21 cellular contexts compared by ENCODE assay signal in genomic region chr2:33452545-33452944, GRCh38. TPM values are rescaled to one million over a fixed set of nuclear protein-coding genes. Genes with fewer than 3 reads are reported as not detected.
DNase-seq lines count a peak whose midpoint lies in the region; ATAC-seq, FAIRE-seq and TF ChIP-seq lines count a peak whose summit lies in the region.
"Had no signal": no experiment of that assay in that cellular context is flagged by ENCODE, and none has a peak within 500 bp of the region (broad histone marks: within the 10 kb centered on the region; RNA-seq: fewer than 3 reads in every experiment).

No MANE protein-coding gene starts in this region.

- TF ChIP-seq POLR2A in IMR-90 (IDR thresholded peaks at IDR 0.05; ENCODE audit: low read depth, low read length) (no peak), HepG2 (IDR thresholded peaks at IDR 0.05; ENCODE audit: insufficient read depth in 1 of 2, low read depth in 2 of 2, low read length in 2 of 2) (no peak)

- no peak overlapping the region for H3K56ac ChIP-seq in IMR-90 (ENCODE audit: extremely low read depth, insufficient read depth, low read length)

- H4K20me1 ChIP-seq in IMR-90 (ENCODE audit: insufficient read depth, low read length): no peaks in the 10 kb centered on the region
- H4K20me1 ChIP-seq in HepG2 (ENCODE audit: insufficient read depth, low read length): no peaks in the 10 kb centered on the region
- H4K20me1 ChIP-seq: BLaER1 treated with 17β-estradiol and CSF1 and Interleukin-3, amounts not matched to agents 10 nM and 100 nM had no signal

- FAIRE-seq in HepG2 (lab: Jason Lieb, UNC): no peak
- FAIRE-seq: A549, D721Med, G401.6, GM12891 had no signal

- dilution Hi-C loops in IMR-90 (cut with HindIII; ENCODE audit: low sequenced_read_pairs, unreplicated experiment): no loop called here

- no peak overlapping the region for H4K5ac ChIP-seq in IMR-90 (ENCODE audit: low read depth, low read length)

- in situ Hi-C loops in IMR-90 (cut with MboI; ENCODE audit: low sequenced_read_pairs): no loop called here
- in situ Hi-C loops in HepG2 (cut with HindIII; ENCODE audit: extremely low pct_ligation_motif_present, low pct_unique_long_range_greater_than_20kb): no loop called here

- H3K4me3 ChIP-seq in IMR-90 (ENCODE audit: insufficient read depth, low read depth, low read length) (no peak overlapping the region), HepG2 (replicated peaks in 1 of 3; ENCODE audit: insufficient read depth in 1 of 3, low read depth in 2 of 3, low read length in 3 of 3) (no peak overlapping the region)
- H3K4me3 ChIP-seq: A549; BLaER1 treated with 17β-estradiol and CSF1 and Interleukin-3, amounts not matched to agents 10 nM and 100 nM had no signal

- no peaks in the 10 kb centered on the region for H3K79me2 ChIP-seq in HepG2 (ENCODE audit: insufficient read depth, low read length)

- no peaks in the 10 kb centered on the region for H3K27me3 ChIP-seq in IMR-90 (ENCODE audit: control insufficient read depth, insufficient read depth, low read length)
- H3K27me3 ChIP-seq in HepG2 (ENCODE audit: control insufficient read depth in 1 of 2, insufficient read depth in 2 of 2, low read length in 2 of 2): no peaks in the 10 kb centered on the region
- H3K27me3 ChIP-seq: BLaER1 treated with 17β-estradiol and CSF1 and Interleukin-3, amounts not matched to agents 10 nM and 100 nM had no signal

- TF ChIP-seq RAD21 in IMR-90 (IDR thresholded peaks at IDR 0.05; ENCODE audit: low read length) (no peak), HepG2 (CRISPR knock-in tag; IDR thresholded peaks at IDR 0.05) (no peak)

- no peak for TF ChIP-seq CTCF in IMR-90 (conservative IDR thresholded peaks at IDR 0.05; ENCODE audit: low read depth, low read length)
- TF ChIP-seq CTCF in endothelial cell (IDR thresholded peaks at IDR 0.05; ENCODE audit: unreplicated experiment): no peak
- TF ChIP-seq CTCF in HepG2 (CRISPR knock-in tag; IDR thresholded peaks at IDR 0.05): no peak

- H3K9me3 ChIP-seq in IMR-90 (ENCODE audit: control insufficient read depth, insufficient read depth, low read length) (peaks cover 7% of the 10 kb centered on the region), HepG2 (ENCODE audit: low read length) (peaks cover 20% of the 10 kb centered on the region; the same call in 1 of the 2 replicates)

- no peak overlapping the region for H2AK5ac ChIP-seq in IMR-90 (ENCODE audit: low read depth, low read length)

- H3K36me3 ChIP-seq in IMR-90 (ENCODE audit: control insufficient read depth, insufficient read depth, low read length) (no peaks in the 10 kb centered on the region), HepG2 (replicated peaks in 1 of 2; ENCODE audit: control insufficient read depth in 1 of 2, insufficient read depth in 2 of 2, low read length in 2 of 2) (no peaks in the 10 kb centered on the region)
- H3K36me3 ChIP-seq: BLaER1 treated with 17β-estradiol and CSF1 and Interleukin-3, amounts not matched to agents 10 nM and 100 nM had no signal

- H3K27ac ChIP-seq in IMR-90 (ENCODE audit: insufficient read depth, low read length) (no peak overlapping the region), HepG2 (ENCODE audit: extremely low read length, insufficient read depth, low read length) (no peak overlapping the region)
- H3K27ac ChIP-seq: 22Rv1; A549; BLaER1 treated with 17β-estradiol and CSF1 and Interleukin-3, amounts not matched to agents 10 nM and 100 nM; C4-2B had no signal

- no peaks in the 10 kb centered on the region for H3K79me1 ChIP-seq in IMR-90 (ENCODE audit: low read depth in 1 of 2, low read length in 2 of 2)

- H3K9me3 Mint-ChIP-seq in endothelial cell (ENCODE audit: unreplicated experiment): no peaks in the 10 kb centered on the region

- peak overlapping the region; percentile 77 for H3K4me3 Mint-ChIP-seq in endothelial cell (ENCODE audit: unreplicated experiment)
- H3K4me3 Mint-ChIP-seq: B cell; CD4-positive, alpha-beta T cell; CD8-positive, alpha-beta T cell had no signal

- no peak overlapping the region for H2BK20ac ChIP-seq in IMR-90 (ENCODE audit: low read depth, low read length)

- H3K9ac ChIP-seq in IMR-90 (ENCODE audit: low read depth, low read length) (no peak overlapping the region), HepG2 (ENCODE audit: insufficient read depth, low read depth, low read length) (no peak overlapping the region)
- H3K9ac ChIP-seq: BLaER1 treated with 17β-estradiol and CSF1 and Interleukin-3, amounts not matched to agents 10 nM and 100 nM had no signal

- H3K4ac ChIP-seq in IMR-90 (ENCODE audit: low read depth, low read length): no peak overlapping the region; the same call in 1 of the 2 replicates

- no TSS peak for BruUV-seq in IMR-90 (replicated peaks; lab: Mats Ljungman, UMichigan)
- no TSS peak for BruUV-seq in HepG2 (replicated peaks; lab: Mats Ljungman, UMichigan)

- H3K36me3 Mint-ChIP-seq in endothelial cell (ENCODE audit: low read depth, unreplicated experiment): peaks cover 63% of the 10 kb centered on the region
- H3K36me3 Mint-ChIP-seq: CD8-positive, alpha-beta T cell had no signal

- H2AFZ ChIP-seq in IMR-90 (replicated peaks; ENCODE audit: low read length, poor library complexity) (peak overlapping the region; percentile 38), HepG2 (ENCODE audit: low read length) (no peak overlapping the region)

- CTCF ChIA-PET in IMR-90 (lab: Yijun Ruan, JAX) (no interaction called here), HepG2 (lab: Yijun Ruan, JAX; ENCODE audit: low intra/inter-chr PET ratio, low total read pairs) (no interaction called here)

- H3K23ac ChIP-seq in IMR-90 (ENCODE audit: low read depth, low read length): no peak overlapping the region; the same call in 1 of the 2 replicates

- H2BK120ac ChIP-seq in IMR-90 (ENCODE audit: low read depth, low read length): no peak overlapping the region

- peak overlapping the region; percentile 7 for H2AK9ac ChIP-seq in IMR-90 (replicated peaks; ENCODE audit: low read depth, low read length, poor library complexity)

- ATAC-seq in IMR-90 (ENCODE audit: low read depth) (no peak), HepG2 (peak; percentile 35; the same call in 1 of the 3 replicates), GM18873 (IDR thresholded peaks at IDR 0.05; ENCODE audit: low FRiP score, unreplicated experiment) (no peak)
- ATAC-seq: A549; CD8-positive, alpha-beta T cell had no signal

- H3K27me3 Mint-ChIP-seq in endothelial cell (ENCODE audit: unreplicated experiment): no peaks in the 10 kb centered on the region
- H3K27me3 Mint-ChIP-seq: B cell had no signal

- H3K4me1 ChIP-seq in IMR-90 (ENCODE audit: control insufficient read depth, insufficient read depth, low read length): no peaks in the 10 kb centered on the region
- no peaks in the 10 kb centered on the region for H3K4me1 ChIP-seq in HepG2 (ENCODE audit: insufficient read depth, low read length)
- H3K4me1 ChIP-seq: Caco-2 had no signal

- H3K9me1 ChIP-seq in IMR-90 (ENCODE audit: insufficient read depth, low read length): no peaks in the 10 kb centered on the region

- H4K91ac ChIP-seq in IMR-90 (ENCODE audit: insufficient read depth, low read depth, low read length): no peak overlapping the region

- DNase-seq in IMR-90 (no peak), endothelial cell (ENCODE audit: low spot score) (no peak), HepG2 (ENCODE audit: low spot score) (no peak), GOT3 (lab: John Stamatoyannopoulos, UW) (no peak)
- no peak for DNase-seq in stimulated activated CD4-positive, alpha-beta T cell treated with anti-CD3 and anti-CD28 coated beads, Interleukin-2, amount 100 ng/mL, for 48 hours
- DNase-seq: AML-193; Caco-2; Calu3; CD4-positive, alpha-beta T cell; CD8-positive, alpha-beta T cell; DMS79 treated with DMSO at 0.1 percent for 48 hours; GF-D8 had no signal

- no peak overlapping the region for H2BK5ac ChIP-seq in IMR-90 (ENCODE audit: low read depth, low read length, poor library complexity, severe bottlenecking)

- no peak overlapping the region for H4K8ac ChIP-seq in IMR-90 (ENCODE audit: low read depth in 2 of 2, low read length in 2 of 2)

- peaks cover 31% of the 10 kb centered on the region for H3K4me1 Mint-ChIP-seq in endothelial cell (ENCODE audit: unreplicated experiment)

- no peak overlapping the region for H3K4me2 ChIP-seq in IMR-90 (ENCODE audit: low read depth, low read length)
- no peak overlapping the region for H3K4me2 ChIP-seq in HepG2 (ENCODE audit: low read depth, low read length)
- H3K4me2 ChIP-seq: A549; BLaER1 treated with 17β-estradiol and CSF1 and Interleukin-3, amounts not matched to agents 10 nM and 100 nM had no signal

- peak overlapping the region; percentile 34 for H3K14ac ChIP-seq in IMR-90 (replicated peaks; ENCODE audit: low read depth, low read length)

- H2BK15ac ChIP-seq in IMR-90 (ENCODE audit: low read depth, low read length): peak overlapping the region; percentile 39; the same call in 1 of the 3 replicates

- POLR2A ChIA-PET in IMR-90 (lab: Charles Lee; ENCODE audit: unreplicated experiment): no interaction called here
- POLR2A ChIA-PET in HepG2 (lab: Yijun Ruan, JAX): no interaction called here

- no peak overlapping the region for H3K27ac Mint-ChIP-seq in endothelial cell (ENCODE audit: unreplicated experiment)
- H3K27ac Mint-ChIP-seq: B cell; CD4-positive, alpha-beta T cell; CD8-positive, alpha-beta T cell had no signal

- no peak overlapping the region for H3K18ac ChIP-seq in IMR-90 (ENCODE audit: low read depth, low read length)

- TF ChIP-seq EP300 in HepG2 (IDR thresholded peaks at IDR 0.05; ENCODE audit: low read depth in 2 of 2, low read length in 2 of 2) (no peak), HepG2 (CRISPR knock-in tag; IDR thresholded peaks at IDR 0.05; ENCODE audit: borderline replicate concordance) (no peak)

- intact Hi-C loops in IMR-90 (cut with micrococcal nuclease) (no loop called here), HepG2 (cut with micrococcal nuclease; ENCODE audit: unreplicated experiment) (no loop called here)

RNA-seq across cellular contexts. Expression of gene RASGRP3, which starts 23.9 kb away (rescaled TPM):
- total RNA-seq in IMR-90 (2012; rRNA removed) (2.5 and 3.0 TPM in 2 replicates), endothelial cell (ENCODE audit: unreplicated experiment) (487 TPM), HepG2 (2016; rRNA removed; fragmentation: Illumina TruSeq; extraction: Trizol) (not detected in 2 replicates)
- polyA plus RNA-seq in IMR-90 (2012; rRNA removed) (0.87 and 1.7 TPM in 2 replicates), HepG2 (2011; rRNA removed) (0.01 and 0.27 TPM in 2 replicates)
- polyA plus RNA-seq in IMR-90 (2012; cell fraction: cytosol; rRNA removed): 0.42 and 0.52 TPM in 2 replicates
- polyA plus RNA-seq in IMR-90 (2012; cell fraction: nucleus; rRNA removed; ENCODE audit: low replicate concordance): 0.48 and 2.8 TPM in 2 replicates
- total RNA-seq in HepG2 (2016; cell fraction: cytosol; rRNA removed; fragmentation: Illumina TruSeq; extraction: Trizol; ENCODE audit: low read depth): not detected in 2 replicates
- 0.02 TPM in 1 of 2 replicates, not detected in the other for total RNA-seq in HepG2 (2016; cell fraction: insoluble cytoplasmic fraction; rRNA removed; fragmentation: Illumina TruSeq; extraction: Trizol)
- not detected in 2 replicates for total RNA-seq in HepG2 (2016; cell fraction: membrane; rRNA removed; fragmentation: Illumina TruSeq; extraction: Trizol)
- total RNA-seq in HepG2 (2016; cell fraction: nucleus; rRNA removed; fragmentation: Illumina TruSeq; extraction: Trizol): not detected in 2 replicates
- 0.08 TPM in 1 of 2 replicates, not detected in the other for polyA plus RNA-seq in HepG2 (2011; cell fraction: cytosol; rRNA removed)
- polyA plus RNA-seq in HepG2 (2011; cell fraction: nucleus; rRNA removed): not detected in 2 replicates
- not detected in 2 replicates for polyA plus RNA-seq in HepG2 (2012)
- polyA plus RNA-seq in HepG2 (2016; cell fraction: cytosol; fragmentation: Illumina TruSeq; extraction: Trizol; ENCODE audit: low read depth): not detected in 2 replicates
- polyA plus RNA-seq in HepG2 (2016; cell fraction: insoluble cytoplasmic fraction; fragmentation: Illumina TruSeq; extraction: Trizol; ENCODE audit: low read depth): not detected in 2 replicates
- not detected in 2 replicates for polyA plus RNA-seq in HepG2 (2016; cell fraction: membrane; fragmentation: Illumina TruSeq; extraction: Trizol; ENCODE audit: low read depth)
- polyA plus RNA-seq in HepG2 (2016; cell fraction: nucleus; fragmentation: Illumina TruSeq; extraction: Trizol; ENCODE audit: insufficient read depth, low read depth): not detected in 2 replicates
- polyA minus RNA-seq in HepG2 (2011; rRNA and poly(A)+ RNA removed; ENCODE audit: low replicate concordance): not detected in 2 replicates
- not detected in 2 replicates for polyA minus RNA-seq in HepG2 (2011; cell fraction: cytosol; rRNA and poly(A)+ RNA removed)
- not detected in 2 replicates for polyA minus RNA-seq in HepG2 (2011; cell fraction: nucleus; rRNA and poly(A)+ RNA removed)

Comparison
In these comparisons a context has a peak if more than half of its experiments do, and no peak if none do; other contexts are left out.
1. RNA of gene RASGRP3, which starts 23.9 kb away (total RNA-seq): 487 TPM in endothelial cell (single experiment); 2.5 to 3.0 TPM in IMR-90 and 0.02 TPM in HepG2; every median in the first group is over 100 times any median in the second.